ENCODE assay signal across 16 cellular contexts in the genomic region with DNA sequence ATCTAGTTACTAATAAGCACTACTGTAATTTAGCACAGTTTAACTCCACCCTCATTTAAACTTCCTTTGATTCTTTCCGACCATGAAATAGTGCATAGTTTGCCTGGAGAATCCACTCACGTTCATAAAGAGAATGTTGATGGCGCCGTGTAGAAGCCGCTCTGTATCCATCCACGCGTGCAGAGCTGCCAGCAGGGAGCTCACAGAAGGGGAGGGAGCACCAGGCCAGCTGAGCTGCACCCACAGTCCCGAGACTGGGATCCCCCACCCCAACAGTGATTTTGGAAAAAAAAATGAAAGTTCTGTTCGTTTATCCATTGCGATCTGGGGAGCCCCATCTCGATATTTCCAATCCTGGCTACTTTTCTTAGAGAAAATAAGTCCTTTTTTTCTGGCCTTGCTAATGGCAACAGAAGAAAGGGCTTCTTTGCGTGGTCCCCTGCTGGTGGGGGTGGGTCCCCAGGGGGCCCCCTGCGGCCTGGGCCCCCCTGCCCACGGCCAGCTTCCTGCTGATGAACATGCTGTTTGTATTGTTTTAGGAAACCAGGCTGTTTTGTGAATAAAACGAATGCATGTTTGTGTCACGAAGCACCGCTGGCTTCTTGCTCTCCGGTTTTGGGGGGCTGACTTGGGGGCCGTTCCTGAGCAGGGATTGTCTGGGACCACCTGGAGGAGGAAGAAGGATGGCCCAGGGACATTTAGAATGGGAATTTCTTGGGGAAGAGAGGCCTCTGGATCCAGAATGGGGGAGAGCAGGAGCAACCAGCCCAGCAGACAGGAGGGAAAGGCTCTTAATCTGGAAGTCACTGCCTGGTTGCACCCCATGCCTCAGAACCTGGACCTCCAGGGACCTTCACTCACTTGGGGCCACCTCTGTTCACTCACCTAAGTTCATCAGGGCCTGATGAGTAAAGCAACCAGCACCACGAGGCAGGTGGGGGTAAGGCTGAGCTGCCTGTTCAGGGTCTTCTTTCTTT. TPM values are rescaled to one million over a fixed set of nuclear protein-coding genes. Genes with fewer than 3 reads are reported as not detected.
DNase-seq lines count a peak whose midpoint lies in the region; ATAC-seq, FAIRE-seq and TF ChIP-seq lines count a peak whose summit lies in the region.
"Had no signal": no experiment of that assay in that cellular context is flagged by ENCODE, and none has a peak within 500 bp of the region (broad histone marks: within the 10 kb centered on the region; RNA-seq: fewer than 3 reads in every experiment).

No MANE protein-coding gene starts in this region.

- DNase-seq in HepG2 (ENCODE audit: low spot score) (no peak), right lobe of liver (no peak), K562 (ENCODE audit: extremely low read depth in 1 of 4, low spot score in 3 of 4) (no peak), type B pancreatic cell (ENCODE audit: extremely low spot score, unreplicated experiment) (no peak), middle frontal gyrus (ENCODE audit: extremely low spot score, low spot score) (no peak), SHP77 (lab: John Stamatoyannopoulos, UW) (no peak), mucosa of gallbladder (ENCODE audit: low spot score) (no peak)
- no peak for DNase-seq in naive thymus-derived CD8-positive, alpha-beta T cell
- DNase-seq: DMS53; erythroblast; hippocampal formation; NCI-H2029; NCI-H774; occipital lobe; stimulated activated CD4-positive, alpha-beta T cell treated with anti-CD3 and anti-CD28 coated beads, Interleukin-15, amount 100 ng/mL, for 24 hours had no signal

- peaks cover 17 to 42% of the 10 kb centered on the region in 2 experiments; a peak in 4 of 5 replicates for H3K36me3 ChIP-seq in HepG2 (replicated peaks in 1 of 2; ENCODE audit: control insufficient read depth in 1 of 2, insufficient read depth in 2 of 2, low read length in 2 of 2)
- peaks cover 2 to 33% (median 11%) of the 10 kb centered on the region in 4 donors for H3K36me3 ChIP-seq in right lobe of liver
- H3K36me3 ChIP-seq in K562 (ENCODE audit: control insufficient read depth, insufficient read depth, low read length) = peaks cover 85% of the 10 kb centered on the region; the same call in 2 of the 3 replicates

- no peak for TF ChIP-seq POLR2A in HepG2 (IDR thresholded peaks at IDR 0.05; ENCODE audit: insufficient read depth in 1 of 2, low read depth in 2 of 2, low read length in 2 of 2)
- no peak for TF ChIP-seq POLR2A in right lobe of liver (IDR thresholded peaks at IDR 0.05)
- no peak for TF ChIP-seq POLR2A in K562 (conservative IDR thresholded peaks at IDR 0.05)

- no peak for TF ChIP-seq RAD21 in HepG2 (CRISPR knock-in tag; IDR thresholded peaks at IDR 0.05)
- TF ChIP-seq RAD21 in K562 (CRISPR knock-in tag; conservative IDR thresholded peaks at IDR 0.05 in 1 of 2, IDR thresholded peaks at IDR 0.05 in 1 of 2) = no peak

- ATAC-seq in HepG2 (no peak), right lobe of liver (no peak), K562 (no peak)
- no peak for ATAC-seq in naive thymus-derived CD8-positive, alpha-beta T cell

- BruUV-seq in HepG2 (replicated peaks; lab: Mats Ljungman, UMichigan) (TSS peak; percentile 61), K562 (replicated peaks; lab: Mats Ljungman, UMichigan) (TSS peak; percentile 69)

- peaks cover 50% of the 10 kb centered on the region for H3K4me1 ChIP-seq in HepG2 (ENCODE audit: insufficient read depth, low read length)
- H3K4me1 ChIP-seq in right lobe of liver = peaks cover 0 to 53% (median 25%) of the 10 kb centered on the region in 4 donors
- H3K4me1 ChIP-seq in K562 (replicated peaks in 1 of 2; ENCODE audit: control insufficient read depth in 2 of 2, insufficient read depth in 2 of 2, low read length in 2 of 2) = peaks cover 5 to 54% of the 10 kb centered on the region in 2 experiments; a peak in 4 of 5 replicates

- H3K27me3 Mint-ChIP-seq in naive thymus-derived CD8-positive, alpha-beta T cell = no peaks in the 10 kb centered on the region
- no peaks in the 10 kb centered on the region for H3K27me3 Mint-ChIP-seq in type B pancreatic cell
- H3K27me3 Mint-ChIP-seq: activated naive CD4-positive, alpha-beta T cell treated with anti-CD3 and anti-CD28 coated beads, Interleukin-2, amount 50 U/mL, for 24 hours had no signal

- no peak for FAIRE-seq in HepG2 (lab: Jason Lieb, UNC)
- no peak for FAIRE-seq in K562 (lab: Jason Lieb, UNC)

- POLR2A ChIA-PET in HepG2 (lab: Yijun Ruan, JAX) = no interaction called here
- POLR2A ChIA-PET in K562 (lab: Yijun Ruan, JAX) = interaction anchor here (0.7 to 1.7 kb wide), 4 partner anchors 10 to 75 kb away, joined by 3 to 7 read pairs (median 4); a partner anchor contains a TSS
- POLR2A ChIA-PET in naive thymus-derived CD8-positive, alpha-beta T cell (lab: Charles Lee) = no interaction called here

- no peaks in the 10 kb centered on the region for H3K36me3 Mint-ChIP-seq in naive thymus-derived CD8-positive, alpha-beta T cell
- peaks cover 15% of the 10 kb centered on the region for H3K36me3 Mint-ChIP-seq in type B pancreatic cell
- H3K36me3 Mint-ChIP-seq: activated naive CD4-positive, alpha-beta T cell treated with anti-CD3 and anti-CD28 coated beads, Interleukin-2, amount 50 U/mL, for 24 hours had no signal

- intact Hi-C loops in HepG2 (cut with micrococcal nuclease; ENCODE audit: unreplicated experiment) = no loop called here
- intact Hi-C loops in right lobe of liver (cut with DNase I) = no loop called here
- intact Hi-C loops in K562 (cut with micrococcal nuclease) = no loop called here

- CTCF ChIA-PET in HepG2 (lab: Yijun Ruan, JAX; ENCODE audit: low intra/inter-chr PET ratio, low total read pairs) (no interaction called here), K562 (lab: Yijun Ruan, JAX; ENCODE audit: low intra/inter-chr PET ratio) (interaction anchor here (0.6 kb wide), 1 partner anchor 32 kb away, joined by 3 read pairs; no protein-coding TSS in a partner anchor)

- no peak overlapping the region for H3K4me3 ChIP-seq in HepG2 (replicated peaks in 1 of 3; ENCODE audit: insufficient read depth in 1 of 3, low read depth in 2 of 3, low read length in 3 of 3)
- no peak overlapping the region for H3K4me3 ChIP-seq in right lobe of liver
- H3K4me3 ChIP-seq in K562 = no peak overlapping the region

- 96% methylated on average over 20 of the region's 20 CpGs for WGBS in HepG2 (ENCODE audit: low lambda C conversion rate)
- 47% methylated on average over 16 of the region's 20 CpGs for WGBS in right lobe of liver (ENCODE audit: insufficient coverage, low coverage, low lambda C conversion rate, missing lambda C conversion rate)
- WGBS in K562 (ENCODE audit: insufficient coverage, low coverage, missing lambda C conversion rate) = 82% methylated on average over 16 of the region's 20 CpGs

- H3K27ac ChIP-seq in HepG2 (ENCODE audit: extremely low read length, insufficient read depth, low read length) (no peak overlapping the region), right lobe of liver (peak overlapping the region in 1 of 3 donors; percentile 37), K562 (ENCODE audit: extremely low read depth, low read depth, low read length) (no peak overlapping the region)

- H3K27ac Mint-ChIP-seq in naive thymus-derived CD8-positive, alpha-beta T cell = peak overlapping the region in 6 of 10 donors; percentile 38 to 73 (median 56)
- H3K27ac Mint-ChIP-seq in type B pancreatic cell = peak overlapping the region; percentile 31
- H3K27ac Mint-ChIP-seq: activated naive CD4-positive, alpha-beta T cell treated with anti-CD3 and anti-CD28 coated beads, Interleukin-2, amount 50 U/mL, for 24 hours had no signal

- H2AFZ ChIP-seq in HepG2 (ENCODE audit: low read length) (no peak overlapping the region), K562 (ENCODE audit: low read depth, low read length) (no peak overlapping the region)

- H3K9me3 ChIP-seq in HepG2 (ENCODE audit: low read length) (no peaks in the 10 kb centered on the region), right lobe of liver (no peaks in the 10 kb centered on the region), K562 (replicated peaks; ENCODE audit: control insufficient read depth, insufficient read depth, low read depth, low read length) (no peaks in the 10 kb centered on the region)

- H3K4me2 ChIP-seq in HepG2 (ENCODE audit: low read depth, low read length) = no peak overlapping the region
- no peak overlapping the region for H3K4me2 ChIP-seq in K562 (ENCODE audit: insufficient read depth, low read length)

- peaks cover 19 to 49% (median 25%) of the 10 kb centered on the region in 4 donors for H3K4me1 Mint-ChIP-seq in naive thymus-derived CD8-positive, alpha-beta T cell
- peaks cover 31% of the 10 kb centered on the region for H3K4me1 Mint-ChIP-seq in type B pancreatic cell (ENCODE audit: unreplicated experiment)

- 0 out of 2 replicates have a peak overlapping the region, but pooled peaks have one; percentile 11 for H3K9ac ChIP-seq in HepG2 (ENCODE audit: insufficient read depth, low read depth, low read length)
- peak overlapping the region in 1 of 2 experiments; percentile 59; a peak in 2 of 4 replicates for H3K9ac ChIP-seq in K562 (ENCODE audit: insufficient read depth in 1 of 2, low read depth in 2 of 2, low read length in 2 of 2)

- TF ChIP-seq CTCF in HepG2 (CRISPR knock-in tag; IDR thresholded peaks at IDR 0.05) = no peak
- TF ChIP-seq CTCF in right lobe of liver (IDR thresholded peaks at IDR 0.05) = no peak
- TF ChIP-seq CTCF in K562 (IDR thresholded peaks at IDR 0.05 in 2 of 3, conservative IDR thresholded peaks at IDR 0.05 in 1 of 3; ENCODE audit: insufficient read depth in 2 of 3, low read depth in 1 of 3, low read length in 3 of 3) = no peak
- no peak for TF ChIP-seq CTCF in type B pancreatic cell (conservative IDR thresholded peaks at IDR 0.05)

- H4K20me1 ChIP-seq in HepG2 (ENCODE audit: insufficient read depth, low read length) (peaks cover 6% of the 10 kb centered on the region; the same call in 1 of the 2 replicates), K562 (replicated peaks; ENCODE audit: control insufficient read depth, insufficient read depth, low read length) (peaks cover 16% of the 10 kb centered on the region)

- TF ChIP-seq EP300 in HepG2 (IDR thresholded peaks at IDR 0.05; ENCODE audit: low read depth in 2 of 2, low read length in 2 of 2) (no peak), HepG2 (CRISPR knock-in tag; IDR thresholded peaks at IDR 0.05; ENCODE audit: borderline replicate concordance) (no peak), K562 (IDR thresholded peaks at IDR 0.05; ENCODE audit: low read length) (no peak)

- in situ Hi-C loops in HepG2 (cut with HindIII; ENCODE audit: extremely low pct_ligation_motif_present, low pct_unique_long_range_greater_than_20kb) = no loop called here
- in situ Hi-C loops in K562 (cut with MboI) = no loop called here

- H3K79me2 ChIP-seq in HepG2 (ENCODE audit: insufficient read depth, low read length) (peaks cover 2% of the 10 kb centered on the region), K562 (ENCODE audit: control insufficient read depth, insufficient read depth, low read length) (peaks cover 33% of the 10 kb centered on the region; the same call in 2 of the 3 replicates)

- no peak overlapping the region for H3K4me3 Mint-ChIP-seq in naive thymus-derived CD8-positive, alpha-beta T cell
- H3K4me3 Mint-ChIP-seq in type B pancreatic cell = no peak overlapping the region
- H3K4me3 Mint-ChIP-seq: activated naive CD4-positive, alpha-beta T cell treated with anti-CD3 and anti-CD28 coated beads, Interleukin-2, amount 50 U/mL, for 24 hours had no signal

- H3K9me3 Mint-ChIP-seq in naive thymus-derived CD8-positive, alpha-beta T cell = no peaks in the 10 kb centered on the region
- H3K9me3 Mint-ChIP-seq in type B pancreatic cell = no peaks in the 10 kb centered on the region
- H3K9me3 Mint-ChIP-seq: activated naive CD4-positive, alpha-beta T cell treated with anti-CD3 and anti-CD28 coated beads, Interleukin-2, amount 50 U/mL, for 24 hours had no signal

- H3K27me3 ChIP-seq in HepG2 (ENCODE audit: control insufficient read depth in 1 of 2, insufficient read depth in 2 of 2, low read length in 2 of 2) = no peaks in the 10 kb centered on the region
- H3K27me3 ChIP-seq in right lobe of liver = no peaks in the 10 kb centered on the region
- no peaks in the 10 kb centered on the region; a peak in 1 of 5 replicates for H3K27me3 ChIP-seq in K562 (ENCODE audit: control insufficient read depth in 2 of 2, insufficient read depth in 2 of 2, low read length in 2 of 2)

- peaks cover 3% of the 10 kb centered on the region for H3K9me1 ChIP-seq in K562 (ENCODE audit: control insufficient read depth, insufficient read depth, low read length)

RNA-seq across cellular contexts. Expression of a gene that starts 35.4 kb away (rescaled TPM):
- total RNA-seq in HepG2 (2016; rRNA removed; fragmentation: Illumina TruSeq; extraction: Trizol) = 30.7 and 33.0 TPM in 2 replicates
- 7.4 and 8.6 TPM in 2 replicates for total RNA-seq in HepG2 (2016; cell fraction: cytosol; rRNA removed; fragmentation: Illumina TruSeq; extraction: Trizol; ENCODE audit: low read depth)
- total RNA-seq in HepG2 (2016; cell fraction: insoluble cytoplasmic fraction; rRNA removed; fragmentation: Illumina TruSeq; extraction: Trizol) = 30.5 and 33.5 TPM in 2 replicates
- total RNA-seq in HepG2 (2016; cell fraction: membrane; rRNA removed; fragmentation: Illumina TruSeq; extraction: Trizol) = 32.7 and 37.9 TPM in 2 replicates
- total RNA-seq in HepG2 (2016; cell fraction: nucleus; rRNA removed; fragmentation: Illumina TruSeq; extraction: Trizol) = 17.6 and 21.1 TPM in 2 replicates
- polyA plus RNA-seq in HepG2 (2011; rRNA removed) = 27.9 and 32.3 TPM in 2 replicates
- polyA plus RNA-seq in HepG2 (2011; cell fraction: cytosol; rRNA removed) = 20.7 and 35.7 TPM in 2 replicates
- polyA plus RNA-seq in HepG2 (2011; cell fraction: nucleus; rRNA removed) = 20.0 and 30.1 TPM in 2 replicates
- polyA plus RNA-seq in HepG2 (2012) = 21.9 and 26.2 TPM in 2 replicates
- polyA plus RNA-seq in HepG2 (2016; cell fraction: cytosol; fragmentation: Illumina TruSeq; extraction: Trizol; ENCODE audit: low read depth) = 7.7 and 8.6 TPM in 2 replicates
- 46.9 and 51.9 TPM in 2 replicates for polyA plus RNA-seq in HepG2 (2016; cell fraction: insoluble cytoplasmic fraction; fragmentation: Illumina TruSeq; extraction: Trizol; ENCODE audit: low read depth)
- 30.1 and 31.3 TPM in 2 replicates for polyA plus RNA-seq in HepG2 (2016; cell fraction: membrane; fragmentation: Illumina TruSeq; extraction: Trizol; ENCODE audit: low read depth)
- 39.0 and 44.0 TPM in 2 replicates for polyA plus RNA-seq in HepG2 (2016; cell fraction: nucleus; fragmentation: Illumina TruSeq; extraction: Trizol; ENCODE audit: insufficient read depth, low read depth)
- 13.2 and 63.5 TPM in 2 replicates for polyA minus RNA-seq in HepG2 (2011; rRNA and poly(A)+ RNA removed; ENCODE audit: low replicate concordance)
- 26.9 and 37.6 TPM in 2 replicates for polyA minus RNA-seq in HepG2 (2011; cell fraction: cytosol; rRNA and poly(A)+ RNA removed)
- polyA minus RNA-seq in HepG2 (2011; cell fraction: nucleus; rRNA and poly(A)+ RNA removed) = 18.7 and 20.6 TPM in 2 replicates
- 10 to 100 TPM; 44.5 to 84.9 (median 66.4) TPM for total RNA-seq in right lobe of liver
- total RNA-seq in K562 (2011; cell fraction: chromatin; rRNA removed; ENCODE audit: low replicate concordance) = 44.6 and 81.0 TPM in 2 replicates
- 52.9 TPM in 2 replicates for total RNA-seq in K562 (2011; cell fraction: nucleolus; rRNA removed)
- total RNA-seq in K562 (2011; cell fraction: nucleoplasm; rRNA removed) = 37.8 and 55.7 TPM in 2 replicates
- total RNA-seq in K562 (2014; rRNA removed) = 121 and 123 TPM in 2 replicates
- 24.1 and 25.8 TPM in 2 replicates for total RNA-seq in K562 (2014; rRNA removed; fragmentation: Illumina TruSeq; extraction: Trizol)
- total RNA-seq in K562 (2015; rRNA removed; fragmentation: Illumina TruSeq; extraction: Trizol) = 40.6 and 45.1 TPM in 2 replicates
- 79.3 and 87.8 TPM in 2 replicates for total RNA-seq in K562 (2021)
- polyA plus RNA-seq in K562 (2011; rRNA removed) = 44.8 and 51.8 TPM in 2 replicates
- polyA plus RNA-seq in K562 (2011; cell fraction: cytosol; rRNA removed) = 47.3 and 134 TPM in 2 replicates
- 34.3 and 47.7 TPM in 2 replicates for polyA plus RNA-seq in K562 (2011; cell fraction: nucleus; rRNA removed)
- 63.1 and 65.7 TPM in 2 replicates for polyA plus RNA-seq in K562 (2012)
- polyA plus RNA-seq in K562 (2014; fragmentation: Illumina TruSeq; extraction: Trizol) = 45.8 and 61.2 TPM in 2 replicates
- polyA plus RNA-seq in K562 (2014; fragmentation: Nextera tagmentation; extraction: Ambion mirVana) = 1 to 10 TPM; 1.9 to 4.6 TPM
- 63.8 and 67.0 TPM in 2 replicates for polyA plus RNA-seq in K562 (2014; rRNA removed)
- polyA minus RNA-seq in K562 (2011; rRNA and poly(A)+ RNA removed) = 27.1 and 39.4 TPM in 2 replicates
- 47.5 and 54.4 TPM in 2 replicates for polyA minus RNA-seq in K562 (2011; cell fraction: cytosol; rRNA and poly(A)+ RNA removed)
- polyA minus RNA-seq in K562 (2011; cell fraction: nucleus; rRNA and poly(A)+ RNA removed) = 29.4 and 36.8 TPM in 2 replicates
- total RNA-seq in naive thymus-derived CD8-positive, alpha-beta T cell = 1 to 10 TPM; 6.8 to 8.3 TPM
- 10 to 100 TPM in 1 of 3 donors, 1 to 10 TPM in 2; 2.6 to 24.6 (median 3.7) TPM for polyA plus RNA-seq in naive thymus-derived CD8-positive, alpha-beta T cell
- total RNA-seq in type B pancreatic cell (ENCODE audit: low replicate concordance) = 46.7 and 58.6 TPM in 2 replicates
- 71.7 TPM for total RNA-seq in mucosa of gallbladder
